In genomic region chr6:90261801-90262200, GRCh38 we compare ENCODE assay signal across 18 cellular contexts. TPM values are rescaled to one million over a fixed set of nuclear protein-coding genes. Genes with fewer than 3 reads are reported as not detected.
DNase-seq lines count a peak whose midpoint lies in the region; ATAC-seq lines count a peak whose summit lies in the region.
"Had no signal": no experiment of that assay in that cellular context is flagged by ENCODE, and none has a peak within 500 bp of the region (broad histone marks: within the 10 kb centered on the region; RNA-seq: fewer than 3 reads in every experiment).

No MANE protein-coding gene starts in this region.

- peaks cover 19 to 22% of the 10 kb centered on the region in 2 donors for H3K9me3 Mint-ChIP-seq in activated naive CD4-positive, alpha-beta T cell treated with anti-CD3 and anti-CD28 coated beads, Interleukin-2, amount 50 U/mL, for 72 hours

- peaks cover 26% of the 10 kb centered on the region for H3K4me1 Mint-ChIP-seq in T-helper 17 cell
- H3K4me1 Mint-ChIP-seq: H9 had no signal

- no peaks in the 10 kb centered on the region for H3K27me3 Mint-ChIP-seq in T-helper 17 cell

- peak overlapping the region; percentile 76 to 94 for H3K27ac Mint-ChIP-seq in activated naive CD4-positive, alpha-beta T cell treated with anti-CD3 and anti-CD28 coated beads, Interleukin-2, amount 50 U/mL, for 72 hours
- peak overlapping the region; percentile 39 for H3K27ac Mint-ChIP-seq in T-helper 17 cell
- H3K27ac Mint-ChIP-seq: H9 had no signal

- ATAC-seq in activated naive CD4-positive, alpha-beta T cell treated with anti-CD3 and anti-CD28 coated beads, Interleukin-2, amount 50 U/mL, for 72 hours: no peak
- no peak for ATAC-seq in T-helper 17 cell

- no peak overlapping the region for H3K4me3 Mint-ChIP-seq in T-helper 17 cell
- H3K4me3 Mint-ChIP-seq: H9 had no signal

- no peaks in the 10 kb centered on the region for H3K9me3 ChIP-seq in T-helper 17 cell (ENCODE audit: control insufficient read depth, low read length, poor library complexity, severe bottlenecking)
- H3K9me3 ChIP-seq: Caco-2 had no signal

- peaks cover 54 to 59% of the 10 kb centered on the region in 2 donors for H3K36me3 Mint-ChIP-seq in activated naive CD4-positive, alpha-beta T cell treated with anti-CD3 and anti-CD28 coated beads, Interleukin-2, amount 50 U/mL, for 72 hours
- peaks cover 2% of the 10 kb centered on the region for H3K36me3 Mint-ChIP-seq in T-helper 17 cell (ENCODE audit: low read depth)

- DNase-seq in activated naive CD4-positive, alpha-beta T cell treated with anti-CD3 and anti-CD28 coated beads, Interleukin-2, amount 50 U/mL, for 72 hours (ENCODE audit: low spot score in 2 of 2): no peak
- DNase-seq in activated naive CD4-positive, alpha-beta T cell (lab: John Stamatoyannopoulos, UW): no peak
- DNase-seq in T-helper 17 cell (no peak), iris pigment epithelial cell (ENCODE audit: low read depth) (peak; percentile 6), HUDEP-2 (lab: John Stamatoyannopoulos, UW; ENCODE audit: unreplicated experiment in 76 of 76) (no peak), T-helper 1 cell (no peak)
- no peak for DNase-seq in stimulated activated CD8-positive, alpha-beta memory T cell treated with anti-CD3 and anti-CD28 coated beads, Interleukin-4, amount 100 ng/mL, for 48 hours
- DNase-seq: C1 segment of cervical spinal cord, Caco-2, GF-D8, H9, MV-4-11, NCI-H187, NCI-H345, NCI-H524 treated with DMSO at 0.1 percent for 48 hours, PC-9, SIG-M5 had no signal

RNA-seq across cellular contexts. Expression of gene BACH2, which starts 34.8 kb away (rescaled TPM):
- 10 to 100 TPM; 48.7 to 90.8 TPM for total RNA-seq in activated naive CD4-positive, alpha-beta T cell treated with anti-CD3 and anti-CD28 coated beads, Interleukin-2, amount 50 U/mL, for 72 hours
- total RNA-seq in T-helper 17 cell: 10 to 100 TPM; 53.7 to 69.9 TPM
- total RNA-seq: HT-29 had no signal
